20 cellular contexts compared by ENCODE assay signal in the genomic region with DNA sequence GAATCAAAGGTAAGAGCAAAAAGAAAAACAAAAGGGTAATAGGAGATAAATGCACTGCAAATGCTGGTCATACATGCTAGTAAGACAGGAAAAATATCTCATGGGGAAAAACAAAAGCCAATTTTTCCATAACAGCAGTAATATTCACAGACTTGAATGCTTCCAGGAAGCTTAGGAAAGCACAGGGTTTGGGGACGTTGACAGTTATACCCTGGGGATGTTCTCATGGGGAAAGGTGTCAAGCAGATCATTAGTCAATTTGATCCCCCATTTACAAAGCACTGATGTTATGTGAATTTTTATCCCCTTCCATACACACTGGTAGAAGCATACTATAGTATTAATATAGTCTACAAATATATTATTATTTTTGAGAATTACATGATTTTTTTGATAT.
"Had no signal": no experiment of that assay in that cellular context is flagged by ENCODE, and none has a peak within 500 bp of the region (broad histone marks: within the 10 kb centered on the region; RNA-seq: fewer than 3 reads in every experiment).

No MANE protein-coding gene starts in this region.

- ATAC-seq: natural killer cell; stimulated activated naive CD8-positive, alpha-beta T cell treated with anti-CD3 and anti-CD28 coated beads, Interleukin-15, amount 100 ng/mL, for 72 hours had no signal

- DNase-seq: cortex of kidney; dorsolateral prefrontal cortex; effector CD4-positive, alpha-beta T cell; head of caudate nucleus; kidney; natural killer cell; right cardiac atrium; sigmoid colon; spleen; stimulated activated CD4-positive, alpha-beta T cell treated with anti-CD3 and anti-CD28 coated beads, Interleukin-4, amount 100 ng/mL, for 4 hours; stimulated activated naive CD4-positive, alpha-beta T cell; stimulated activated naive CD8-positive, alpha-beta T cell treated with anti-CD3 and anti-CD28 coated beads, Interleukin-15, amount 100 ng/mL, for 72 hours; transverse colon; upper lobe of right lung; uterus had no signal

- H3K36me3 ChIP-seq: neural progenitor cell, prostate gland, sigmoid colon, spleen, suprapubic skin, transverse colon, upper lobe of right lung, uterus had no signal

- H3K4me3 Mint-ChIP-seq: memory B cell; natural killer cell; neural progenitor cell; stimulated activated naive CD8-positive, alpha-beta T cell treated with anti-CD3 and anti-CD28 coated beads, Interleukin-15, amount 100 ng/mL, for 72 hours had no signal

- H3K9me3 Mint-ChIP-seq: memory B cell; natural killer cell; stimulated activated naive CD8-positive, alpha-beta T cell treated with anti-CD3 and anti-CD28 coated beads, Interleukin-15, amount 100 ng/mL, for 72 hours had no signal

- H3K4me1 ChIP-seq: prostate gland, sigmoid colon, uterus had no signal

- H3K9ac ChIP-seq: neural progenitor cell had no signal

- H3K4me3 ChIP-seq: dorsolateral prefrontal cortex, lung, neural progenitor cell, prostate gland, sigmoid colon, spleen, suprapubic skin, transverse colon, upper lobe of right lung, uterus had no signal

- H3K27me3 Mint-ChIP-seq: memory B cell; stimulated activated naive CD8-positive, alpha-beta T cell treated with anti-CD3 and anti-CD28 coated beads, Interleukin-15, amount 100 ng/mL, for 72 hours had no signal

- H3K27me3 ChIP-seq: neural progenitor cell, sigmoid colon, spleen, suprapubic skin, transverse colon, upper lobe of right lung, uterus had no signal

- H3K27ac Mint-ChIP-seq: memory B cell; natural killer cell; neural progenitor cell; stimulated activated naive CD8-positive, alpha-beta T cell treated with anti-CD3 and anti-CD28 coated beads, Interleukin-15, amount 100 ng/mL, for 72 hours had no signal

- H2AFZ ChIP-seq: neural progenitor cell had no signal

- H3K27ac ChIP-seq: dorsolateral prefrontal cortex, neural progenitor cell, prostate gland, sigmoid colon, spleen, suprapubic skin, transverse colon, upper lobe of right lung, uterus had no signal

- H3K4me1 Mint-ChIP-seq: stimulated activated naive CD8-positive, alpha-beta T cell treated with anti-CD3 and anti-CD28 coated beads, Interleukin-15, amount 100 ng/mL, for 72 hours had no signal

- H3K9me3 ChIP-seq: prostate gland, sigmoid colon, spleen, suprapubic skin, transverse colon, upper lobe of right lung, uterus had no signal

- H3K36me3 Mint-ChIP-seq: memory B cell, natural killer cell, neural progenitor cell had no signal
